In the genomic region with DNA sequence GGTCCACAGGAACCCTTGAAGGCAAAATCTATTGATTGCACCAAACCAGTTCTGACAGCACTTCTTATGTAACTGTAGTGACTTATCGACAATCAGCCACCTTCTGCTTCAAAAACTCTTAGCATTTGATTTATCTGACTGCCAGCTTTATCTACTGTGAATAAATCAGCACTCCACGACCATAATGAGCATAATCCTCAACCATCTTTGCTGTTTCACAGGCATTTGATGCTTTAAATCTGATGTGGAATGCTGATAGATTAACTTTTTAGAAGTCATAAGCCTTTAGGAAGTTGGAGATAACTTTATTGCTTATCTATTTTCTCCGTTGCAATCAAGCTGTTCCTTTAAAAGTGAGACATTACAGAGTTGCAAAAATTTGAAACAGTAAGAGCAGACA, we compare ENCODE assay signal across 37 cellular contexts.
"Had no signal": no experiment of that assay in that cellular context is flagged by ENCODE, and none has a peak within 500 bp of the region (broad histone marks: within the 10 kb centered on the region; RNA-seq: fewer than 3 reads in every experiment).

No MANE protein-coding gene starts in this region.

- H3K4me3 Mint-ChIP-seq: activated B cell treated with CpG ODN at 0.5 μM for 24 hours; activated CD4-positive, alpha-beta memory T cell treated with anti-CD3 and anti-CD28 coated beads, Interleukin-2, amount 10 ng/mL, durations not matched to agents 7 days and 5 days; activated CD8-positive, alpha-beta memory T cell treated with anti-CD3 and anti-CD28 coated beads, Interleukin-2, amount 10 ng/mL, durations not matched to agents 7 days and 5 days; activated naive CD4-positive, alpha-beta T cell treated with anti-CD3 and anti-CD28 coated beads, Interleukin-2, amount 50 U/mL, for 24 hours; activated naive CD8-positive, alpha-beta T cell treated with anti-CD3 and anti-CD28 coated beads, Interleukin-2, amount 10 ng/mL, durations not matched to agents 7 days and 5 days; activated T-cell treated with anti-CD3 and anti-CD28 coated beads, Interleukin-2, amount 50 U/mL, for 72 hours; activated T-helper 17 cell treated with anti-CD3 and anti-CD28 coated beads, Interleukin-2, amount 50 U/mL, for 72 hours; central memory CD8-positive, alpha-beta T cell had no signal

- H3K27me3 Mint-ChIP-seq: activated B cell treated with CpG ODN at 0.5 μM for 24 hours; activated CD4-positive, alpha-beta memory T cell treated with anti-CD3 and anti-CD28 coated beads, Interleukin-2, amount 10 ng/mL, durations not matched to agents 7 days and 5 days; activated CD8-positive, alpha-beta memory T cell treated with anti-CD3 and anti-CD28 coated beads, Interleukin-2, amount 10 ng/mL, durations not matched to agents 7 days and 5 days; activated naive CD4-positive, alpha-beta T cell treated with anti-CD3 and anti-CD28 coated beads, Interleukin-2, amount 50 U/mL, for 24 hours; activated naive CD8-positive, alpha-beta T cell treated with anti-CD3 and anti-CD28 coated beads, Interleukin-2, amount 10 ng/mL, durations not matched to agents 7 days and 5 days; activated T-helper 17 cell treated with anti-CD3 and anti-CD28 coated beads, Interleukin-2, amount 50 U/mL, for 72 hours; central memory CD8-positive, alpha-beta T cell had no signal

- H3K36me3 ChIP-seq: ascending aorta, cardiac muscle cell, Peyer's patch, SJSA1 had no signal

- ATAC-seq: activated CD8-positive, alpha-beta memory T cell treated with anti-CD3 and anti-CD28 coated beads, Interleukin-2, amount 10 ng/mL, durations not matched to agents 7 days and 5 days; activated T-cell treated with anti-CD3 and anti-CD28 coated beads, Interleukin-2, amount 50 U/mL, for 72 hours; activated T-helper 17 cell treated with anti-CD3 and anti-CD28 coated beads, Interleukin-2, amount 50 U/mL, for 72 hours; K562; SK-N-SH treated with all-trans-retinoic acid at 6 μM for 48 hours had no signal

- FAIRE-seq: K562 had no signal

- H3K27me3 ChIP-seq: ascending aorta, cardiac muscle cell, Peyer's patch, SJSA1 had no signal

- H3K9me3 ChIP-seq: ascending aorta, Peyer's patch, SJSA1 had no signal

- H3K4me3 ChIP-seq: ascending aorta, cardiac muscle cell, K562, Peyer's patch, SJSA1 had no signal

- DNase-seq: activated B cell treated with CpG ODN at 0.5 μM for 24 hours; activated CD4-positive, alpha-beta memory T cell treated with anti-CD3 and anti-CD28 coated beads, Interleukin-2, amount 10 ng/mL, durations not matched to agents 7 days and 5 days; activated CD4-positive, alpha-beta T cell treated with anti-CD3 and anti-CD28 coated beads for 48 hours; activated CD4-positive, CD25-positive, alpha-beta regulatory T cell treated with anti-CD3 and anti-CD28 coated beads, Interleukin-2, amount 50 U/mL, for 72 hours; activated CD8-positive, alpha-beta memory T cell treated with anti-CD3 and anti-CD28 coated beads for 24 hours; activated CD8-positive, alpha-beta memory T cell treated with anti-CD3 and anti-CD28 coated beads, Interleukin-2, amount 10 ng/mL, durations not matched to agents 7 days and 5 days; activated CD8-positive, alpha-beta memory T cell treated with anti-CD3 and anti-CD28 coated beads, Interleukin-2, amount 50 U/mL, for 48 hours; activated gamma-delta T cell; activated naive CD4-positive, alpha-beta T cell treated with Interleukin-2 at 50 U/mL for 16 hours; activated naive CD8-positive, alpha-beta T cell treated with anti-CD3 and anti-CD28 coated beads, Interleukin-2, amount 10 ng/mL, durations not matched to agents 7 days and 5 days; activated T-cell treated with anti-CD3 and anti-CD28 coated beads, Interleukin-2, amount 50 U/mL, for 1 hour; activated T-cell treated with anti-CD3 and anti-CD28 coated beads, Interleukin-2, amount 50 U/mL, for 72 hours; amygdala; Karpas-422; NCI-H1092; NCI-H1436 treated with DMSO at 0.1 percent for 48 hours; NCI-H1694 treated with DMSO at 0.1 percent for 48 hours; NCI-H2029; NCI-H510A; NCI-H526; NCI-H748 treated with DMSO at 0.1 percent for 48 hours; Peyer's patch; RPMI8226; SHP77 treated with DMSO at 0.1 percent for 48 hours; SW 1271; T-helper 1 cell; T-helper 2 cell; T-helper 9 cell had no signal

- H3K4me1 Mint-ChIP-seq: activated B cell treated with CpG ODN at 0.5 μM for 24 hours; activated CD4-positive, alpha-beta memory T cell treated with anti-CD3 and anti-CD28 coated beads, Interleukin-2, amount 10 ng/mL, durations not matched to agents 7 days and 5 days; activated CD8-positive, alpha-beta memory T cell treated with anti-CD3 and anti-CD28 coated beads, Interleukin-2, amount 10 ng/mL, durations not matched to agents 7 days and 5 days; activated naive CD4-positive, alpha-beta T cell treated with anti-CD3 and anti-CD28 coated beads, Interleukin-2, amount 50 U/mL, for 24 hours; activated naive CD8-positive, alpha-beta T cell treated with anti-CD3 and anti-CD28 coated beads, Interleukin-2, amount 10 ng/mL, durations not matched to agents 7 days and 5 days; activated T-helper 17 cell treated with anti-CD3 and anti-CD28 coated beads, Interleukin-2, amount 50 U/mL, for 72 hours; central memory CD8-positive, alpha-beta T cell had no signal

- H3K36me3 Mint-ChIP-seq: activated CD8-positive, alpha-beta memory T cell treated with anti-CD3 and anti-CD28 coated beads, Interleukin-2, amount 10 ng/mL, durations not matched to agents 7 days and 5 days; activated naive CD4-positive, alpha-beta T cell treated with anti-CD3 and anti-CD28 coated beads, Interleukin-2, amount 50 U/mL, for 24 hours; activated naive CD8-positive, alpha-beta T cell treated with anti-CD3 and anti-CD28 coated beads, Interleukin-2, amount 10 ng/mL, durations not matched to agents 7 days and 5 days had no signal

- H3K27ac Mint-ChIP-seq: activated B cell treated with CpG ODN at 0.5 μM for 24 hours; activated CD4-positive, alpha-beta memory T cell treated with anti-CD3 and anti-CD28 coated beads, Interleukin-2, amount 10 ng/mL, durations not matched to agents 7 days and 5 days; activated CD8-positive, alpha-beta memory T cell treated with anti-CD3 and anti-CD28 coated beads, Interleukin-2, amount 10 ng/mL, durations not matched to agents 7 days and 5 days; activated naive CD4-positive, alpha-beta T cell treated with anti-CD3 and anti-CD28 coated beads, Interleukin-2, amount 50 U/mL, for 24 hours; activated naive CD8-positive, alpha-beta T cell treated with anti-CD3 and anti-CD28 coated beads, Interleukin-2, amount 10 ng/mL, durations not matched to agents 7 days and 5 days; activated T-cell treated with anti-CD3 and anti-CD28 coated beads, Interleukin-2, amount 50 U/mL, for 72 hours; activated T-helper 17 cell treated with anti-CD3 and anti-CD28 coated beads, Interleukin-2, amount 50 U/mL, for 72 hours had no signal

- H3K27ac ChIP-seq: ascending aorta, cardiac muscle cell, Peyer's patch, SJSA1, VCaP had no signal

- H3K4me1 ChIP-seq: ascending aorta, Peyer's patch, SJSA1 had no signal
